ENCODE assay signal across 25 cellular contexts in the genomic region with DNA sequence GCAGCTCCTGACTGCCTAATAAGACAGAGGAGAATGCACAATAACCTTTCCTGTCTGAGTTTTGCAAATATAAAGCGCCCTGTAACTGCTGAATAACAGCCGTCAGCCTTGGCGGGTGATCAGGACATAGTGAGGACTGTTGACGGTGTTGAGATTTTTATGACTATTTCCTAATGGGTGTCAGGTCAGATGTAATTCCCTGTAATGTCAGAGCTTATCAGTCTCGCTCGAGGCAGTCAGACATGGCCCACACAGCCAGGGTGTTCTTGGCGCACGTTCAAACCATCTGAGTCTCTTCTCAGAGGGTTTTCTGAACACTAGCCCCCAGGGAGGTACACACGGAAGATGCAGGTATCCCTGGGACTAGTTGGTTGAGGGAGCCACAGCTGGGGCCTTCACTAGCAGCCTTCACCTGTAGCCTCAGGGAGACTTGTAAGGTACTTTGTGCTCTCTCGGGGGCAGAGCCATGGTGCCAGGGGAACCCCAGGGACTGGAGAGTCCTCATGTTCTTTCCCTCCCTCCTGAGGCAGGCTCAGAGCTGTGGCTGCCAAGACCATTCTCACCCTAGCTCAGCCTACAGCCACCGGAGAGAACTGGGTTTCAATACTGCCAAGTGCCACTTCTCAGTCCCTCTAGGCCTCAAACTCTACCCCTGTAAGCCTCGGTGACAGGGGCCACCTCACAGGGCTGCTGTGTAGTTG.
"Had no signal": no experiment of that assay in that cellular context is flagged by ENCODE, and none has a peak within 500 bp of the region (broad histone marks: within the 10 kb centered on the region; RNA-seq: fewer than 3 reads in every experiment).

No MANE protein-coding gene starts in this region.

- H3K36me3 Mint-ChIP-seq: activated CD8-positive, alpha-beta memory T cell treated with anti-CD3 and anti-CD28 coated beads, Interleukin-2, amount 10 ng/mL, durations not matched to agents 7 days and 5 days; brain; mesothelial cell of epicardium; stimulated activated memory B cell treated with anti-CD40 and anti-IgM and Interleukin-4, amounts not matched to agents 10 μg/mL and 1 μg/mL and 100 μg/mL, for 72 hours had no signal

- H3K36me3 ChIP-seq: stomach, suprapubic skin, transverse colon had no signal

- H3K27ac ChIP-seq: stomach, suprapubic skin, transverse colon had no signal

- H3K4me1 Mint-ChIP-seq: activated CD4-positive, alpha-beta T cell treated with anti-CD3 and anti-CD28 coated beads, Interleukin-2, amount 10 ng/mL, durations not matched to agents 7 days and 5 days; activated CD8-positive, alpha-beta memory T cell treated with anti-CD3 and anti-CD28 coated beads, Interleukin-2, amount 10 ng/mL, durations not matched to agents 7 days and 5 days; mesothelial cell of epicardium; naive thymus-derived CD8-positive, alpha-beta T cell; stimulated activated memory B cell treated with anti-CD40 and anti-IgM and Interleukin-4, amounts not matched to agents 10 μg/mL and 1 μg/mL and 100 μg/mL, for 72 hours had no signal

- H3K27me3 Mint-ChIP-seq: activated CD4-positive, alpha-beta T cell treated with anti-CD3 and anti-CD28 coated beads, Interleukin-2, amount 10 ng/mL, durations not matched to agents 7 days and 5 days; activated CD8-positive, alpha-beta memory T cell treated with anti-CD3 and anti-CD28 coated beads, Interleukin-2, amount 10 ng/mL, durations not matched to agents 7 days and 5 days; stimulated activated memory B cell treated with anti-CD40 and anti-IgM and Interleukin-4, amounts not matched to agents 10 μg/mL and 1 μg/mL and 100 μg/mL, for 72 hours had no signal

- H3K27ac Mint-ChIP-seq: activated CD4-positive, alpha-beta T cell treated with anti-CD3 and anti-CD28 coated beads, Interleukin-2, amount 10 ng/mL, durations not matched to agents 7 days and 5 days; activated CD8-positive, alpha-beta memory T cell treated with anti-CD3 and anti-CD28 coated beads, Interleukin-2, amount 10 ng/mL, durations not matched to agents 7 days and 5 days; activated CD8-positive, alpha-beta T cell treated with anti-CD3 and anti-CD28 coated beads for 36 hours; activated naive CD4-positive, alpha-beta T cell treated with anti-CD3 and anti-CD28 coated beads, Interleukin-2, amount 50 U/mL, for 72 hours; activated T-helper 1 cell treated with anti-CD3 and anti-CD28 coated beads, Interleukin-12 subunit alpha, Interleukin-12 subunit beta, Interleukin-2, Interleukin-4 antibody, amounts not matched to agents 30 ng/mL and 10 ng/mL and 1 ng/mL, durations not matched to agents 14 hours and 24 hours and 36 hours; brain; mesothelial cell of epicardium; naive thymus-derived CD8-positive, alpha-beta T cell; stimulated activated memory B cell treated with anti-CD40 and anti-IgM and Interleukin-4, amounts not matched to agents 10 μg/mL and 1 μg/mL and 100 μg/mL, for 72 hours had no signal

- H3K27me3 ChIP-seq: transverse colon had no signal

- H3K4me1 ChIP-seq: stomach, suprapubic skin, transverse colon had no signal

- DNase-seq: activated CD4-positive, alpha-beta T cell treated with anti-CD3 and anti-CD28 coated beads, Interleukin-2, amount 10 ng/mL, durations not matched to agents 7 days and 5 days; activated CD8-positive, alpha-beta memory T cell treated with anti-CD3 and anti-CD28 coated beads, Interleukin-2, amount 10 ng/mL, durations not matched to agents 7 days and 5 days; activated CD8-positive, alpha-beta T cell treated with anti-CD3 and anti-CD28 coated beads for 36 hours; activated T-cell treated with anti-CD3 and anti-CD28 coated beads for 4 hours; caudate nucleus; dermis blood vessel endothelial cell; effector CD8-positive, alpha-beta T cell; foreskin melanocyte; hypothalamus; left colon; naive thymus-derived CD8-positive, alpha-beta T cell; stimulated activated CD4-positive, alpha-beta T cell treated with anti-CD3 and anti-CD28 coated beads, Interleukin-15, amount 100 ng/mL, for 24 hours; stomach; transverse colon had no signal

- ATAC-seq: activated CD8-positive, alpha-beta memory T cell treated with anti-CD3 and anti-CD28 coated beads, Interleukin-2, amount 10 ng/mL, durations not matched to agents 7 days and 5 days; activated CD8-positive, alpha-beta T cell treated with anti-CD3 and anti-CD28 coated beads for 36 hours; activated naive CD4-positive, alpha-beta T cell treated with anti-CD3 and anti-CD28 coated beads, Interleukin-2, amount 50 U/mL, for 72 hours; esophagus mucosa; left colon; naive thymus-derived CD8-positive, alpha-beta T cell; sciatic nerve; SK-N-SH treated with all-trans-retinoic acid at 6 μM for 48 hours; stimulated activated memory B cell treated with anti-CD40 and anti-IgM and Interleukin-4, amounts not matched to agents 10 μg/mL and 1 μg/mL and 100 μg/mL, for 72 hours had no signal

- H3K9me3 ChIP-seq: transverse colon had no signal

- H3K4me3 Mint-ChIP-seq: activated CD4-positive, alpha-beta T cell treated with anti-CD3 and anti-CD28 coated beads, Interleukin-2, amount 10 ng/mL, durations not matched to agents 7 days and 5 days; activated CD8-positive, alpha-beta memory T cell treated with anti-CD3 and anti-CD28 coated beads, Interleukin-2, amount 10 ng/mL, durations not matched to agents 7 days and 5 days; activated CD8-positive, alpha-beta T cell treated with anti-CD3 and anti-CD28 coated beads for 36 hours; activated T-helper 1 cell treated with anti-CD3 and anti-CD28 coated beads, Interleukin-12 subunit alpha, Interleukin-12 subunit beta, Interleukin-2, Interleukin-4 antibody, amounts not matched to agents 30 ng/mL and 10 ng/mL and 1 ng/mL, durations not matched to agents 14 hours and 24 hours and 36 hours; brain; mesothelial cell of epicardium; naive thymus-derived CD8-positive, alpha-beta T cell; stimulated activated memory B cell treated with anti-CD40 and anti-IgM and Interleukin-4, amounts not matched to agents 10 μg/mL and 1 μg/mL and 100 μg/mL, for 72 hours had no signal

- H3K4me3 ChIP-seq: lung, smooth muscle cell, stomach, suprapubic skin, transverse colon had no signal
